15 cellular contexts compared by ENCODE assay signal in genomic region chr14:71202881-71203280, GRCh38.
"Had no signal": no experiment of that assay in that cellular context is flagged by ENCODE, and none has a peak within 500 bp of the region (broad histone marks: within the 10 kb centered on the region; RNA-seq: fewer than 3 reads in every experiment).

No MANE protein-coding gene starts in this region.

- H3K27ac Mint-ChIP-seq: activated CD4-positive, alpha-beta T cell treated with anti-CD3 and anti-CD28 coated beads for 36 hours; activated CD8-positive, alpha-beta T cell treated with anti-CD3 and anti-CD28 coated beads for 36 hours; activated T-cell treated with anti-CD3 and anti-CD28 coated beads, Interleukin-2, amount 50 U/mL, for 72 hours; effector memory CD8-positive, alpha-beta T cell; memory B cell; stimulated activated naive CD8-positive, alpha-beta T cell treated with anti-CD3 and anti-CD28 coated beads, Interleukin-15, Interleukin-2, amounts not matched to agents 100 ng/mL and 50 ng/mL, for 24 hours; T-helper 1 cell treated with Interleukin-12 subunit alpha and Interleukin-12 subunit beta and Interleukin-4 antibody, amounts not matched to agents 30 μg/mL and 1 μg/mL, for 36 hours had no signal

- DNase-seq: activated CD4-positive, alpha-beta T cell treated with anti-CD3 and anti-CD28 coated beads for 36 hours; activated CD8-positive, alpha-beta T cell treated with anti-CD3 and anti-CD28 coated beads for 36 hours; activated gamma-delta T cell; activated T-cell treated with anti-CD3 and anti-CD28 coated beads, Interleukin-2, amount 50 U/mL, for 72 hours; dermis blood vessel endothelial cell; effector memory CD8-positive, alpha-beta T cell; hippocampal formation; left ventricle myocardium superior; right cardiac atrium had no signal

- H3K36me3 Mint-ChIP-seq: activated naive CD4-positive, alpha-beta T cell treated with anti-CD3 and anti-CD28 coated beads, Interleukin-2, amount 50 U/mL, for 72 hours; memory B cell had no signal

- H3K27me3 Mint-ChIP-seq: activated CD8-positive, alpha-beta T cell treated with anti-CD3 and anti-CD28 coated beads for 36 hours; effector memory CD8-positive, alpha-beta T cell had no signal

- H3K4me1 Mint-ChIP-seq: memory B cell had no signal

- H3K4me3 Mint-ChIP-seq: activated CD4-positive, alpha-beta T cell treated with anti-CD3 and anti-CD28 coated beads for 36 hours; activated CD8-positive, alpha-beta T cell treated with anti-CD3 and anti-CD28 coated beads for 36 hours; activated T-cell treated with anti-CD3 and anti-CD28 coated beads, Interleukin-2, amount 50 U/mL, for 72 hours; effector memory CD8-positive, alpha-beta T cell; memory B cell; nephron; stimulated activated naive CD8-positive, alpha-beta T cell treated with anti-CD3 and anti-CD28 coated beads, Interleukin-15, Interleukin-2, amounts not matched to agents 100 ng/mL and 50 ng/mL, for 24 hours; T-helper 1 cell treated with Interleukin-12 subunit alpha and Interleukin-12 subunit beta and Interleukin-4 antibody, amounts not matched to agents 30 μg/mL and 1 μg/mL, for 36 hours had no signal

- H3K9me3 Mint-ChIP-seq: effector memory CD8-positive, alpha-beta T cell had no signal

- ATAC-seq: activated CD4-positive, alpha-beta T cell treated with anti-CD3 and anti-CD28 coated beads for 36 hours; activated CD8-positive, alpha-beta T cell treated with anti-CD3 and anti-CD28 coated beads for 36 hours; activated naive CD4-positive, alpha-beta T cell treated with anti-CD3 and anti-CD28 coated beads, Interleukin-2, amount 50 U/mL, for 72 hours; activated T-cell treated with anti-CD3 and anti-CD28 coated beads, Interleukin-2, amount 50 U/mL, for 72 hours; effector memory CD8-positive, alpha-beta T cell; left ventricle myocardium superior; right cardiac atrium had no signal

- H3K4me3 ChIP-seq: prostate gland had no signal
